26 cellular contexts compared by ENCODE assay signal in genomic region chr1:37983546-37983945, GRCh38. TPM values are rescaled to one million over a fixed set of nuclear protein-coding genes. Genes with fewer than 3 reads are reported as not detected.
DNase-seq lines count a peak whose midpoint lies in the region; ATAC-seq, FAIRE-seq and TF ChIP-seq lines count a peak whose summit lies in the region.
"Had no signal": no experiment of that assay in that cellular context is flagged by ENCODE, and none has a peak within 500 bp of the region (broad histone marks: within the 10 kb centered on the region; RNA-seq: fewer than 3 reads in every experiment).

No MANE protein-coding gene starts in this region.

- CTCF ChIA-PET in HepG2 (lab: Yijun Ruan, JAX; ENCODE audit: low intra/inter-chr PET ratio, low total read pairs) (no interaction called here), WTC11 (lab: Charles Lee) (no interaction called here)

- ATAC-seq in HepG2 (no peak), right lobe of liver (no peak), WTC11 (no peak), left colon (no peak)
- ATAC-seq: GM12878 had no signal

- DNase-seq in HepG2 (ENCODE audit: low spot score) (no peak), right lobe of liver (no peak), WTC11 (ENCODE audit: low spot score) (no peak), left colon (no peak), SIG-M5 (lab: John Stamatoyannopoulos, UW) (no peak)
- DNase-seq: 8988T; ACHN; BE2C; C1 segment of cervical spinal cord; CD4-positive, alpha-beta memory T cell; CD4-positive, CD25-positive, alpha-beta regulatory T cell; CD8-positive, alpha-beta memory T cell; COR-L47; DMS 273 treated with DMSO at 0.1 percent for 48 hours; DMS153; DMS53; DMS79; DND-41; EL; GDM1 had no signal

- H3K36me3 ChIP-seq in HepG2 (replicated peaks in 1 of 2; ENCODE audit: control insufficient read depth in 1 of 2, insufficient read depth in 2 of 2, low read length in 2 of 2) = peaks cover 18 to 71% of the 10 kb centered on the region in 2 experiments
- H3K36me3 ChIP-seq in right lobe of liver = peaks cover 12 to 92% (median 48%) of the 10 kb centered on the region in 4 donors

- TF ChIP-seq POLR2A in HepG2 (IDR thresholded peaks at IDR 0.05; ENCODE audit: insufficient read depth in 1 of 2, low read depth in 2 of 2, low read length in 2 of 2) (no peak), right lobe of liver (IDR thresholded peaks at IDR 0.05) (no peak)

- H3K27ac Mint-ChIP-seq in WTC11 = no peak overlapping the region
- H3K27ac Mint-ChIP-seq: CD4-positive, CD25-positive, alpha-beta regulatory T cell; CD8-positive, alpha-beta memory T cell had no signal

- H3K27me3 ChIP-seq in HepG2 (ENCODE audit: control insufficient read depth in 1 of 2, insufficient read depth in 2 of 2, low read length in 2 of 2) (no peaks in the 10 kb centered on the region), right lobe of liver (no peaks in the 10 kb centered on the region)
- H3K27me3 ChIP-seq: BE2C, BLaER1 had no signal

- H4K20me1 ChIP-seq in HepG2 (ENCODE audit: insufficient read depth, low read length) = peaks cover 8% of the 10 kb centered on the region; the same call in 1 of the 2 replicates

- no peaks in the 10 kb centered on the region for H3K9me3 ChIP-seq in HepG2 (ENCODE audit: low read length)
- no peaks in the 10 kb centered on the region for H3K9me3 ChIP-seq in right lobe of liver
- H3K9me3 ChIP-seq: BE2C, BLaER1 had no signal

- peaks cover 3% of the 10 kb centered on the region; the same call in 1 of the 2 replicates for H3K4me1 Mint-ChIP-seq in WTC11

- H3K79me2 ChIP-seq in HepG2 (ENCODE audit: insufficient read depth, low read length) = no peaks in the 10 kb centered on the region

- FAIRE-seq in HepG2 (lab: Jason Lieb, UNC) = no peak
- FAIRE-seq: A204.1, GM12878, GM12892, GM19239 had no signal

- H3K4me1 ChIP-seq in HepG2 (ENCODE audit: insufficient read depth, low read length) (peaks cover 16% of the 10 kb centered on the region), right lobe of liver (peaks cover 0 to 10% (median 2%) of the 10 kb centered on the region in 4 donors)
- H3K4me1 ChIP-seq: BE2C had no signal

- H3K9ac ChIP-seq in HepG2 (ENCODE audit: insufficient read depth, low read depth, low read length) = no peak overlapping the region
- H3K9ac ChIP-seq: BLaER1 had no signal

- 92% methylated on average over 2 of the region's 2 CpGs for whole genome bisulfite sequencing in HepG2 (ENCODE audit: low lambda C conversion rate)
- 91% methylated on average over 2 of the region's 2 CpGs for WGBS in right lobe of liver (ENCODE audit: insufficient coverage, low coverage, low lambda C conversion rate, missing lambda C conversion rate)

- H3K4me2 ChIP-seq in HepG2 (ENCODE audit: low read depth, low read length) = no peak overlapping the region
- H3K4me2 ChIP-seq: BLaER1 had no signal

- H3K4me3 ChIP-seq in HepG2 (replicated peaks in 1 of 3; ENCODE audit: insufficient read depth in 1 of 3, low read depth in 2 of 3, low read length in 3 of 3) (no peak overlapping the region), right lobe of liver (no peak overlapping the region)
- H3K4me3 ChIP-seq: BLaER1, GM12878 had no signal

- TF ChIP-seq CTCF in HepG2 (CRISPR knock-in tag; IDR thresholded peaks at IDR 0.05) = no peak
- no peak for TF ChIP-seq CTCF in right lobe of liver (IDR thresholded peaks at IDR 0.05)
- no peak for TF ChIP-seq CTCF in WTC11 (IDR thresholded peaks at IDR 0.05)

- intact Hi-C loops in HepG2 (cut with micrococcal nuclease; ENCODE audit: unreplicated experiment) (no loop called here), right lobe of liver (cut with DNase I) (no loop called here), left colon (cut with DNase I, micrococcal nuclease) (no loop called here)

- BruUV-seq in HepG2 (replicated peaks; lab: Mats Ljungman, UMichigan) = no TSS peak

- TF ChIP-seq RAD21 in HepG2 (CRISPR knock-in tag; IDR thresholded peaks at IDR 0.05) = no peak

- no peak overlapping the region for H3K4me3 Mint-ChIP-seq in WTC11
- H3K4me3 Mint-ChIP-seq: CD4-positive, alpha-beta memory T cell; CD4-positive, CD25-positive, alpha-beta regulatory T cell; CD8-positive, alpha-beta memory T cell had no signal

- H2AFZ ChIP-seq in HepG2 (ENCODE audit: low read length) = no peak overlapping the region

- H3K27ac ChIP-seq in HepG2 (ENCODE audit: extremely low read length, insufficient read depth, low read length) (no peak overlapping the region), right lobe of liver (no peak overlapping the region)
- H3K27ac ChIP-seq: BLaER1 had no signal

- no peaks in the 10 kb centered on the region for H3K27me3 Mint-ChIP-seq in WTC11 (ENCODE audit: low read depth)
- H3K27me3 Mint-ChIP-seq: CD4-positive, alpha-beta memory T cell; CD4-positive, CD25-positive, alpha-beta regulatory T cell; CD8-positive, alpha-beta memory T cell had no signal

- POLR2A ChIA-PET in HepG2 (lab: Yijun Ruan, JAX) (no interaction called here), WTC11 (lab: Charles Lee) (no interaction called here)

- TF ChIP-seq EP300 in HepG2 (IDR thresholded peaks at IDR 0.05; ENCODE audit: low read depth in 2 of 2, low read length in 2 of 2) (no peak), HepG2 (CRISPR knock-in tag; IDR thresholded peaks at IDR 0.05; ENCODE audit: borderline replicate concordance) (no peak)

- peaks cover 78% of the 10 kb centered on the region for H3K36me3 Mint-ChIP-seq in WTC11

- in situ Hi-C loops in HepG2 (cut with HindIII; ENCODE audit: extremely low pct_ligation_motif_present, low pct_unique_long_range_greater_than_20kb) = no loop called here

- H3K9me3 Mint-ChIP-seq in WTC11 = no peaks in the 10 kb centered on the region
- H3K9me3 Mint-ChIP-seq: CD14-positive monocyte; CD4-positive, alpha-beta memory T cell; CD4-positive, CD25-positive, alpha-beta regulatory T cell; CD8-positive, alpha-beta memory T cell had no signal

RNA-seq across cellular contexts. Expression of gene SF3A3, which starts 6.3 kb away (rescaled TPM):
- total RNA-seq in HepG2 (2016; rRNA removed; fragmentation: Illumina TruSeq; extraction: Trizol) (122 and 189 TPM in 2 replicates), right lobe of liver (10 to 100 TPM; 13.6 to 32.1 (median 20.8) TPM), WTC11 (2021) (96.5 to 126 TPM (median 96.5 TPM) in 3 replicates), left colon (10 to 100 TPM; 27.5 to 34.8 TPM)
- total RNA-seq in HepG2 (2016; cell fraction: cytosol; rRNA removed; fragmentation: Illumina TruSeq; extraction: Trizol; ENCODE audit: low read depth) = 18.5 and 25.3 TPM in 2 replicates
- 132 and 186 TPM in 2 replicates for total RNA-seq in HepG2 (2016; cell fraction: insoluble cytoplasmic fraction; rRNA removed; fragmentation: Illumina TruSeq; extraction: Trizol)
- total RNA-seq in HepG2 (2016; cell fraction: membrane; rRNA removed; fragmentation: Illumina TruSeq; extraction: Trizol) = 29.8 and 36.9 TPM in 2 replicates
- total RNA-seq in HepG2 (2016; cell fraction: nucleus; rRNA removed; fragmentation: Illumina TruSeq; extraction: Trizol) = 74.7 and 82.3 TPM in 2 replicates
- polyA plus RNA-seq in HepG2 (2011; rRNA removed) = 24.1 and 31.6 TPM in 2 replicates
- polyA plus RNA-seq in HepG2 (2011; cell fraction: cytosol; rRNA removed) = 16.2 and 22.5 TPM in 2 replicates
- 24.3 and 33.1 TPM in 2 replicates for polyA plus RNA-seq in HepG2 (2011; cell fraction: nucleus; rRNA removed)
- polyA plus RNA-seq in HepG2 (2012) = 47.3 and 68.3 TPM in 2 replicates
- 8.8 and 10.6 TPM in 2 replicates for polyA plus RNA-seq in HepG2 (2016; cell fraction: cytosol; fragmentation: Illumina TruSeq; extraction: Trizol; ENCODE audit: low read depth)
- polyA plus RNA-seq in HepG2 (2016; cell fraction: insoluble cytoplasmic fraction; fragmentation: Illumina TruSeq; extraction: Trizol; ENCODE audit: low read depth) = 124 and 134 TPM in 2 replicates
- 11.0 and 11.3 TPM in 2 replicates for polyA plus RNA-seq in HepG2 (2016; cell fraction: membrane; fragmentation: Illumina TruSeq; extraction: Trizol; ENCODE audit: low read depth)
- polyA plus RNA-seq in HepG2 (2016; cell fraction: nucleus; fragmentation: Illumina TruSeq; extraction: Trizol; ENCODE audit: insufficient read depth, low read depth) = 54.3 and 57.2 TPM in 2 replicates
- 13.7 and 41.0 TPM in 2 replicates for polyA minus RNA-seq in HepG2 (2011; rRNA and poly(A)+ RNA removed; ENCODE audit: low replicate concordance)
- polyA minus RNA-seq in HepG2 (2011; cell fraction: cytosol; rRNA and poly(A)+ RNA removed) = 34.7 and 37.0 TPM in 2 replicates
- polyA minus RNA-seq in HepG2 (2011; cell fraction: nucleus; rRNA and poly(A)+ RNA removed) = 42.7 and 58.1 TPM in 2 replicates

RNA-seq across cellular contexts. Expression of gene FHL3, which starts 21.8 kb away (rescaled TPM):
- total RNA-seq in HepG2 (2016; rRNA removed; fragmentation: Illumina TruSeq; extraction: Trizol) (2.8 TPM in 2 replicates), right lobe of liver (1 to 10 TPM; 1.3 to 7.1 (median 4.4) TPM), WTC11 (2021) (28.1 to 34.4 TPM (median 28.1 TPM) in 3 replicates), left colon (1 to 10 TPM; 2.5 to 6.8 TPM)
- total RNA-seq in HepG2 (2016; cell fraction: cytosol; rRNA removed; fragmentation: Illumina TruSeq; extraction: Trizol; ENCODE audit: low read depth) = 2.3 and 2.5 TPM in 2 replicates
- 1.7 and 3.4 TPM in 2 replicates for total RNA-seq in HepG2 (2016; cell fraction: insoluble cytoplasmic fraction; rRNA removed; fragmentation: Illumina TruSeq; extraction: Trizol)
- 3.3 and 3.5 TPM in 2 replicates for total RNA-seq in HepG2 (2016; cell fraction: membrane; rRNA removed; fragmentation: Illumina TruSeq; extraction: Trizol)
- total RNA-seq in HepG2 (2016; cell fraction: nucleus; rRNA removed; fragmentation: Illumina TruSeq; extraction: Trizol) = 3.1 and 4.0 TPM in 2 replicates
- 6.6 and 8.6 TPM in 2 replicates for polyA plus RNA-seq in HepG2 (2011; rRNA removed)
- polyA plus RNA-seq in HepG2 (2011; cell fraction: cytosol; rRNA removed) = 5.2 and 5.5 TPM in 2 replicates
- polyA plus RNA-seq in HepG2 (2011; cell fraction: nucleus; rRNA removed) = 31.9 and 32.9 TPM in 2 replicates
- 11.9 and 15.1 TPM in 2 replicates for polyA plus RNA-seq in HepG2 (2012)
- 5.5 and 6.1 TPM in 2 replicates for polyA plus RNA-seq in HepG2 (2016; cell fraction: cytosol; fragmentation: Illumina TruSeq; extraction: Trizol; ENCODE audit: low read depth)
- polyA plus RNA-seq in HepG2 (2016; cell fraction: insoluble cytoplasmic fraction; fragmentation: Illumina TruSeq; extraction: Trizol; ENCODE audit: low read depth) = 4.6 and 6.9 TPM in 2 replicates
- polyA plus RNA-seq in HepG2 (2016; cell fraction: membrane; fragmentation: Illumina TruSeq; extraction: Trizol; ENCODE audit: low read depth) = 7.6 and 10.1 TPM in 2 replicates
- polyA plus RNA-seq in HepG2 (2016; cell fraction: nucleus; fragmentation: Illumina TruSeq; extraction: Trizol; ENCODE audit: insufficient read depth, low read depth) = 7.2 and 9.0 TPM in 2 replicates
- polyA minus RNA-seq in HepG2 (2011; rRNA and poly(A)+ RNA removed; ENCODE audit: low replicate concordance) = 23.2 and 31.5 TPM in 2 replicates
- polyA minus RNA-seq in HepG2 (2011; cell fraction: cytosol; rRNA and poly(A)+ RNA removed) = 8.4 and 8.7 TPM in 2 replicates
- polyA minus RNA-seq in HepG2 (2011; cell fraction: nucleus; rRNA and poly(A)+ RNA removed) = 15.3 and 23.5 TPM in 2 replicates

RNA-seq across cellular contexts. Expression of gene UTP11, which starts 29.0 kb away (rescaled TPM):
- total RNA-seq in HepG2 (2016; rRNA removed; fragmentation: Illumina TruSeq; extraction: Trizol) (44.8 and 71.4 TPM in 2 replicates), right lobe of liver (10 to 100 TPM in 5 of 6 experiments, 1 to 10 TPM in 1; 6.8 to 33.1 (median 12.8) TPM), WTC11 (2021) (41.3 to 42.6 TPM (median 42.2 TPM) in 3 replicates), left colon (10 to 100 TPM; 16.4 to 17.3 TPM)
- 8.4 and 10.8 TPM in 2 replicates for total RNA-seq in HepG2 (2016; cell fraction: cytosol; rRNA removed; fragmentation: Illumina TruSeq; extraction: Trizol; ENCODE audit: low read depth)
- total RNA-seq in HepG2 (2016; cell fraction: insoluble cytoplasmic fraction; rRNA removed; fragmentation: Illumina TruSeq; extraction: Trizol) = 43.6 and 60.8 TPM in 2 replicates
- total RNA-seq in HepG2 (2016; cell fraction: membrane; rRNA removed; fragmentation: Illumina TruSeq; extraction: Trizol) = 16.8 and 19.4 TPM in 2 replicates
- total RNA-seq in HepG2 (2016; cell fraction: nucleus; rRNA removed; fragmentation: Illumina TruSeq; extraction: Trizol) = 20.6 and 23.0 TPM in 2 replicates
- 11.8 and 13.5 TPM in 2 replicates for polyA plus RNA-seq in HepG2 (2011; rRNA removed)
- polyA plus RNA-seq in HepG2 (2011; cell fraction: cytosol; rRNA removed) = 7.8 and 10.7 TPM in 2 replicates
- 4.5 and 5.5 TPM in 2 replicates for polyA plus RNA-seq in HepG2 (2011; cell fraction: nucleus; rRNA removed)
- polyA plus RNA-seq in HepG2 (2012) = 16.1 and 22.2 TPM in 2 replicates
- 8.5 and 9.1 TPM in 2 replicates for polyA plus RNA-seq in HepG2 (2016; cell fraction: cytosol; fragmentation: Illumina TruSeq; extraction: Trizol; ENCODE audit: low read depth)
- 71.4 and 74.3 TPM in 2 replicates for polyA plus RNA-seq in HepG2 (2016; cell fraction: insoluble cytoplasmic fraction; fragmentation: Illumina TruSeq; extraction: Trizol; ENCODE audit: low read depth)
- polyA plus RNA-seq in HepG2 (2016; cell fraction: membrane; fragmentation: Illumina TruSeq; extraction: Trizol; ENCODE audit: low read depth) = 11.7 and 13.3 TPM in 2 replicates
- polyA plus RNA-seq in HepG2 (2016; cell fraction: nucleus; fragmentation: Illumina TruSeq; extraction: Trizol; ENCODE audit: insufficient read depth, low read depth) = 35.4 and 38.1 TPM in 2 replicates
- polyA minus RNA-seq in HepG2 (2011; rRNA and poly(A)+ RNA removed; ENCODE audit: low replicate concordance) = 5.8 and 16.2 TPM in 2 replicates
- 6.4 and 11.6 TPM in 2 replicates for polyA minus RNA-seq in HepG2 (2011; cell fraction: cytosol; rRNA and poly(A)+ RNA removed)
- polyA minus RNA-seq in HepG2 (2011; cell fraction: nucleus; rRNA and poly(A)+ RNA removed) = 18.2 and 19.0 TPM in 2 replicates

RNA-seq across cellular contexts. Expression of gene INPP5B, which starts 36.7 kb away (rescaled TPM):
- total RNA-seq in HepG2 (2016; rRNA removed; fragmentation: Illumina TruSeq; extraction: Trizol) (9.0 and 9.1 TPM in 2 replicates), right lobe of liver (10 to 100 TPM; 10.5 to 23.1 (median 14.6) TPM), WTC11 (2021) (26.8 to 29.4 TPM (median 27.3 TPM) in 3 replicates), left colon (10 to 100 TPM; 21.6 to 25.2 TPM)
- total RNA-seq in HepG2 (2016; cell fraction: cytosol; rRNA removed; fragmentation: Illumina TruSeq; extraction: Trizol; ENCODE audit: low read depth) = 3.6 and 5.3 TPM in 2 replicates
- total RNA-seq in HepG2 (2016; cell fraction: insoluble cytoplasmic fraction; rRNA removed; fragmentation: Illumina TruSeq; extraction: Trizol) = 8.8 and 11.3 TPM in 2 replicates
- total RNA-seq in HepG2 (2016; cell fraction: membrane; rRNA removed; fragmentation: Illumina TruSeq; extraction: Trizol) = 3.4 and 3.8 TPM in 2 replicates
- total RNA-seq in HepG2 (2016; cell fraction: nucleus; rRNA removed; fragmentation: Illumina TruSeq; extraction: Trizol) = 7.2 and 10.1 TPM in 2 replicates
- polyA plus RNA-seq in HepG2 (2011; rRNA removed) = 9.8 and 10.9 TPM in 2 replicates
- polyA plus RNA-seq in HepG2 (2011; cell fraction: cytosol; rRNA removed) = 5.7 and 7.2 TPM in 2 replicates
- polyA plus RNA-seq in HepG2 (2011; cell fraction: nucleus; rRNA removed) = 13.9 and 16.7 TPM in 2 replicates
- 6.0 and 6.2 TPM in 2 replicates for polyA plus RNA-seq in HepG2 (2012)
- 0.57 and 0.60 TPM in 2 replicates for polyA plus RNA-seq in HepG2 (2016; cell fraction: cytosol; fragmentation: Illumina TruSeq; extraction: Trizol; ENCODE audit: low read depth)
- 5.8 and 6.1 TPM in 2 replicates for polyA plus RNA-seq in HepG2 (2016; cell fraction: insoluble cytoplasmic fraction; fragmentation: Illumina TruSeq; extraction: Trizol; ENCODE audit: low read depth)
- 1.4 and 1.6 TPM in 2 replicates for polyA plus RNA-seq in HepG2 (2016; cell fraction: membrane; fragmentation: Illumina TruSeq; extraction: Trizol; ENCODE audit: low read depth)
- 9.0 and 10.2 TPM in 2 replicates for polyA plus RNA-seq in HepG2 (2016; cell fraction: nucleus; fragmentation: Illumina TruSeq; extraction: Trizol; ENCODE audit: insufficient read depth, low read depth)
- polyA minus RNA-seq in HepG2 (2011; rRNA and poly(A)+ RNA removed; ENCODE audit: low replicate concordance) = 10.5 and 25.4 TPM in 2 replicates
- polyA minus RNA-seq in HepG2 (2011; cell fraction: cytosol; rRNA and poly(A)+ RNA removed) = 6.4 and 9.1 TPM in 2 replicates
- 20.9 and 33.6 TPM in 2 replicates for polyA minus RNA-seq in HepG2 (2011; cell fraction: nucleus; rRNA and poly(A)+ RNA removed)

Comparison
In these comparisons a context has a peak if more than half of its experiments do, and no peak if none do; other contexts are left out.
1. Of the 50 proteins assayed by ChIP-seq in both HepG2 and WTC11: peak only in HepG2: none; only in WTC11: none; in both: ZNF121; in neither: 49.